ENCODE assay signal across 14 cellular contexts in the genomic region with DNA sequence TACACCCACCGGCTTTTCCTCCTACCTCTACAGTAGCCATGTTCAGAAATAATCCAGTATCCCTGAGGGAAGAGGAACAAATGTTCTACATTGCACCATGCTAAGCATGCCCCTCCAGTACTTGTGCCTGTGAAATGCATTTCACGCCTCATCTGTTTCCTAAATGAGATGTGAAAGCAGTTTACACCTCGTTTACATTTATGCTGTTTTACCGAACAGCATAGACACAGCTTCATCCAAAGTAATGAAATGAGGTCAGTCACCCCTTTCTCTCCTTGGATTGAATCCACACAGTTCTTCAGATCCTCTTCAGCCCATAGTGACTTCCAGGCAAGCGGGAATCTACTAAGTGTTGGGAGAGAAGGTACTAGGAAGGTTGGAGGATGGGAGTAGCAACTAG.
"Had no signal": no experiment of that assay in that cellular context is flagged by ENCODE, and none has a peak within 500 bp of the region (broad histone marks: within the 10 kb centered on the region; RNA-seq: fewer than 3 reads in every experiment).

No MANE protein-coding gene starts in this region.

- H3K9ac ChIP-seq: parathyroid adenoma had no signal

- H3K27ac ChIP-seq: esophagus muscularis mucosa, lower lobe of right lung, parathyroid adenoma, stomach, tibial artery, VCaP had no signal

- H3K4me3 ChIP-seq: esophagus muscularis mucosa, lower lobe of right lung, stomach, tibial artery had no signal

- H3K79me2 ChIP-seq: parathyroid adenoma had no signal

- H3K9me3 ChIP-seq: lower lobe of right lung, tibial artery had no signal

- H3K27me3 ChIP-seq: esophagus muscularis mucosa, stomach, tibial artery had no signal

- H3K36me3 ChIP-seq: esophagus muscularis mucosa, lower lobe of right lung, stomach, tibial artery had no signal

- DNase-seq: activated CD4-positive, alpha-beta T cell treated with anti-CD3 and anti-CD28 coated beads for 48 hours; activated naive CD4-positive, alpha-beta T cell treated with Interleukin-2 at 50 U/mL for 16 hours; lower lobe of right lung; naive B cell; retina; stimulated activated CD4-positive, alpha-beta T cell treated with anti-CD3 and anti-CD28 coated beads, Interleukin-15, amount 100 ng/mL, for 24 hours; stimulated activated CD4-positive, alpha-beta T cell treated with anti-CD3 and anti-CD28 coated beads, Interleukin-4, amount 100 ng/mL, for 24 hours; stomach; T1000; tibial artery had no signal

- H3K4me1 ChIP-seq: esophagus muscularis mucosa, lower lobe of right lung, parathyroid adenoma, stomach, tibial artery had no signal

- ATAC-seq: lower lobe of right lung had no signal

- FAIRE-seq: astrocyte had no signal

- H2AFZ ChIP-seq: parathyroid adenoma had no signal
